ENCODE assay signal across 8 cellular contexts in the genomic region with DNA sequence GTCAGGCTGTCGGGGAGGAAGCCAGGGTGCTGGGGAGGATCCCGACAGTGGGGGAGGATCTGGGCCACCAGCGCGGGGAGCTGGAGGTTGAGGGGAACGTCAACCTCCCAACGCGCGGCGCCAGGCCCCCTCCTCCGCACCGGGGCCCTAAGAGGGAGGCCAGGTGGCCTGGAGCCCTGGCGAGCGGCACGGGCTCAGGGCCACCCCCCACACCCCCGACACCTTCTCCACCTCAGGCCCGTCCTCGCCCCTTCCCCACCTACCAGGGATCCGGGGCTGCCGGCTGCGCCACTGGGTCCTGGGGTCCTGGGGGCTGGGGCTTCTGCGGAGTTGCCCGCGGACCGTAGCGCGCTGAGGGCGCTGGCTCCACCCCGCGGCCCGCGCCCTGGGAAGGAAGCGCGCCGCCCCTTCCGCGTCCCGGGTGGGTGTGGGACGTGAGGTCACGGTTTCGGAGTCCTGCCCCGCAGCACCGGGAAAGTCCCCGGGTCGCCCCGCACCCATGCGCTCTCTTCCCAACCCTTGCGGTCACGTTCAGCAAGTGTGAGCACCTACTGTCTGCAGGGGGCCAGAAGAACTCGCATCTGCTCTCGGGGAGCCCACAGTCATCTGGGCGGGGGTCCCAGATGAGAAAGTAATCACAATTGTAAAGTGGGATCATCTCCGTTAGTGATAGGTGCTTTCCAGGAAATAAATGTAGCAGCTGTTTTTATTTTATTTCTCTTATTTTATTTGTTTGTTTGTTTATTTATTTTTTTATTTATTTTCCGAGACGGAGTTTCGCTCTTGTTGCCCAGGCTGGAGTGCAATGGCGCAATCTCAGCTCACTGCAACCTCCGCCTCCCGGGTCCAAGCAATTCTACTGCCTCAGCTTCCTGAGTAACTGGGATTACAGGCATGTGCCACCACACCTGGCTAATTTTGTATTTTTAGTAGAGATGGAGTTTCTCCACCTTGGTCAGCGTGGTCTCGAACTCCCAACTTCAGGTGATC. TPM values are rescaled to one million over a fixed set of nuclear protein-coding genes. Genes with fewer than 3 reads are reported as not detected.
A peak's percentile ranks its signal among the peaks of the same experiment; 100 is the strongest.
DNase-seq lines count a peak whose midpoint lies in the region; ATAC-seq and TF ChIP-seq lines count a peak whose summit lies in the region.

A gene (minus strand): TSS at position 362 of the 990 bp plus-strand sequence. CDS start 13,335 bp downstream, outside the sequence.

- H3K4me3 Mint-ChIP-seq in Caco-2 (ENCODE audit: unreplicated experiment): peak within 1 kb of the TSS; percentile 77
- peak within 1 kb of the TSS; percentile 88 for H3K4me3 Mint-ChIP-seq in activated CD4-positive, alpha-beta memory T cell treated with anti-CD3 and anti-CD28 coated beads for 36 hours

- ATAC-seq in GM21381 (IDR thresholded peaks at IDR 0.05; ENCODE audit: unreplicated experiment): peak; percentile 60

- CTCF ChIA-PET in Caco-2 (lab: Charles Lee): interaction anchor here (0.6 to 1.4 kb wide), 2 partner anchors 22 to 71 kb away, joined by 5 to 6 read pairs; no protein-coding TSS in a partner anchor
- CTCF ChIA-PET in activated CD4-positive, alpha-beta memory T cell treated with anti-CD3 and anti-CD28 coated beads for 36 hours (lab: Charles Lee): interaction anchor here (0.7 to 2.8 kb wide), 7 partner anchors 18 to 200 kb away, joined by 3 to 24 read pairs (median 4); no protein-coding TSS in a partner anchor

- H3K36me3 Mint-ChIP-seq in Caco-2 (ENCODE audit: insufficient read depth, unreplicated experiment): peaks cover 8% of the 10 kb centered on the region
- peaks cover 12% of the 10 kb centered on the region for H3K36me3 Mint-ChIP-seq in activated CD4-positive, alpha-beta memory T cell treated with anti-CD3 and anti-CD28 coated beads for 36 hours

- peak within 1 kb of the TSS; percentile 75 for H3K4me2 ChIP-seq in Loucy (ENCODE audit: low read depth, low read length, poor library complexity, severe bottlenecking)

- intact Hi-C loops in Caco-2 (cut with micrococcal nuclease; ENCODE audit: unreplicated experiment): no loop called here
- intact Hi-C loops in activated CD4-positive, alpha-beta memory T cell treated with anti-CD3 and anti-CD28 coated beads for 36 hours (cut with micrococcal nuclease): no loop called here

- H3K36me3 ChIP-seq in Caco-2 (ENCODE audit: control insufficient read depth, insufficient read depth, low read length): no peaks in the 10 kb centered on the region
- no peaks in the 10 kb centered on the region for H3K36me3 ChIP-seq in Loucy (ENCODE audit: insufficient read depth, low read length)
- peaks cover 0 to 1% of the 10 kb centered on the region in 2 donors for H3K36me3 ChIP-seq in duodenal mucosa (ENCODE audit: control insufficient read depth in 1 of 2, insufficient read depth in 2 of 2, low read length in 2 of 2)

- H3K9ac ChIP-seq in Loucy (ENCODE audit: low read depth, low read length, poor library complexity, severe bottlenecking): peak within 1 kb of the TSS; percentile 75
- peak within 1 kb of the TSS; percentile 94 to 95 for H3K9ac ChIP-seq in duodenal mucosa (ENCODE audit: low read depth in 1 of 2, low read length in 2 of 2)

- H3K4me1 Mint-ChIP-seq in Caco-2 (ENCODE audit: low read depth, unreplicated experiment): peaks cover 10% of the 10 kb centered on the region
- peaks cover 19% of the 10 kb centered on the region for H3K4me1 Mint-ChIP-seq in activated CD4-positive, alpha-beta memory T cell treated with anti-CD3 and anti-CD28 coated beads for 36 hours (ENCODE audit: low read depth)

- peak within 1 kb of the TSS; percentile 100 for H2AFZ ChIP-seq in Loucy (ENCODE audit: low read length)

- peak within 1 kb of the TSS; percentile 95 for H3K27ac ChIP-seq in duodenal mucosa (ENCODE audit: low read depth, low read length)

- H3K27me3 ChIP-seq in Caco-2 (replicated peaks; ENCODE audit: control insufficient read depth, insufficient read depth, low read length) (no peaks in the 10 kb centered on the region), Loucy (ENCODE audit: insufficient read depth, low read length, poor library complexity, severe bottlenecking) (no peaks in the 10 kb centered on the region), duodenal mucosa (ENCODE audit: control insufficient read depth in 1 of 2, insufficient read depth in 2 of 2, low read length in 2 of 2) (no peaks in the 10 kb centered on the region)

- peaks cover 19% of the 10 kb centered on the region for H3K79me2 ChIP-seq in Loucy (ENCODE audit: insufficient read depth, low read length)

- H3K4me3 ChIP-seq in Caco-2 (ENCODE audit: low read depth, low read length) (peak within 1 kb of the TSS; percentile 82), Loucy (ENCODE audit: low read length, poor library complexity, severe bottlenecking) (peak within 1 kb of the TSS; percentile 95), duodenal mucosa (ENCODE audit: low read depth in 1 of 2, low read length in 2 of 2) (peak within 1 kb of the TSS; percentile 89 to 92)

- POLR2A ChIA-PET in Caco-2 (lab: Charles Lee): no interaction called here
- POLR2A ChIA-PET in activated CD4-positive, alpha-beta memory T cell treated with anti-CD3 and anti-CD28 coated beads for 36 hours (lab: Charles Lee): interaction anchor here (0.6 to 1.3 kb wide), 3 partner anchors 15 to 1284 kb away, joined by 3 to 6 read pairs (median 3); no protein-coding TSS in a partner anchor

- TF ChIP-seq CTCF in Caco-2 (IDR thresholded peaks at IDR 0.05; ENCODE audit: insufficient read depth in 1 of 2, low read depth in 1 of 2, low read length in 1 of 2, severe bottlenecking in 1 of 2, unreplicated experiment in 1 of 2) (peak in 1 of 2 experiments; percentile 8), Loucy (conservative IDR thresholded peaks at IDR 0.05; ENCODE audit: low read length) (no peak)

- H3K9me2 ChIP-seq in Loucy (replicated peaks; ENCODE audit: low read depth, low read length): no peaks in the 10 kb centered on the region

- H3K27me3 Mint-ChIP-seq in Caco-2 (ENCODE audit: insufficient read depth, unreplicated experiment): no peaks in the 10 kb centered on the region
- H3K27me3 Mint-ChIP-seq in activated CD4-positive, alpha-beta memory T cell treated with anti-CD3 and anti-CD28 coated beads for 36 hours: no peaks in the 10 kb centered on the region

- peaks cover 4% of the 10 kb centered on the region for H4K20me1 ChIP-seq in Loucy (ENCODE audit: insufficient read depth, low read length, poor library complexity, severe bottlenecking)

- H3K27ac Mint-ChIP-seq in Caco-2 (ENCODE audit: unreplicated experiment): peak within 1 kb of the TSS; percentile 40
- peak within 1 kb of the TSS; percentile 90 for H3K27ac Mint-ChIP-seq in activated CD4-positive, alpha-beta memory T cell treated with anti-CD3 and anti-CD28 coated beads for 36 hours

- H3K9me3 Mint-ChIP-seq in Caco-2 (ENCODE audit: unreplicated experiment): no peaks in the 10 kb centered on the region
- no peaks in the 10 kb centered on the region for H3K9me3 Mint-ChIP-seq in activated CD4-positive, alpha-beta memory T cell treated with anti-CD3 and anti-CD28 coated beads for 36 hours

- 0 out of 2 replicates have a peak, but pooled peaks cover 3% of the 10 kb centered on the region for H3F3A ChIP-seq in Loucy (ENCODE audit: low read depth)

- DNase-seq in Caco-2: peak; percentile 52 to 62
- peak; percentile 86 for DNase-seq in activated CD4-positive, alpha-beta memory T cell treated with anti-CD3 and anti-CD28 coated beads for 36 hours
- DNase-seq in lung microvascular endothelial cell (ENCODE audit: low read depth in 2 of 2): peak; percentile 72 to 74
- peak; percentile 73 for DNase-seq in stimulated activated CD8-positive, alpha-beta memory T cell treated with anti-CD3 and anti-CD28 coated beads, Interleukin-12 subunit alpha, Interleukin-12 subunit beta, amount 100 ng/mL, for 4 hours (ENCODE audit: low read depth)
- DNase-seq in NCI-H1436 treated with DMSO at 0.1 percent for 48 hours (lab: John Stamatoyannopoulos, UW): no peak

- TSS peak; percentile 90 for BruUV-seq in Caco-2 (replicated peaks; lab: Mats Ljungman, UMichigan)

- H3K9me3 ChIP-seq in Caco-2: no peaks in the 10 kb centered on the region
- H3K9me3 ChIP-seq in Loucy (ENCODE audit: insufficient read depth, low read depth, low read length): no peaks in the 10 kb centered on the region
- H3K9me3 ChIP-seq in duodenal mucosa (ENCODE audit: control insufficient read depth in 1 of 2, low read length in 2 of 2): no peaks in the 10 kb centered on the region

- peaks cover 6% of the 10 kb centered on the region; the same call in 1 of the 2 replicates for H3K4me1 ChIP-seq in Caco-2
- peaks cover 10% of the 10 kb centered on the region for H3K4me1 ChIP-seq in Loucy (ENCODE audit: insufficient read depth, low read length, poor library complexity, severe bottlenecking)
- H3K4me1 ChIP-seq in duodenal mucosa (ENCODE audit: control insufficient read depth in 1 of 2, insufficient read depth in 2 of 2, low read length in 2 of 2): peaks cover 9 to 28% of the 10 kb centered on the region in 2 donors

RNA-seq across cellular contexts. Expression of the gene that starts here (rescaled TPM):
- total RNA-seq in Caco-2 (2022) (6.0 and 7.5 TPM in 2 replicates), lung microvascular endothelial cell (2.0 and 2.8 TPM in 2 replicates)
- 10 to 100 TPM; 24.0 to 25.4 TPM for total RNA-seq in activated CD4-positive, alpha-beta memory T cell treated with anti-CD3 and anti-CD28 coated beads for 36 hours
